In genomic region chr2:53095664-53096063, GRCh38 we compare ENCODE assay signal across 2 cellular contexts.
TF ChIP-seq lines count a peak whose summit lies in the region.

No MANE protein-coding gene starts in this region.

TF ChIP-seq in IMR-90, 13 proteins besides CTCF, POLR2A, EP300 and RAD21:
- TF ChIP-seq NFE2L2 (IDR thresholded peaks at IDR 0.05; ENCODE audit: low read depth, low read length) (no peak), RFX5 (IDR thresholded peaks at IDR 0.05; ENCODE audit: low read depth, low read length) (no peak), MXI1 (IDR thresholded peaks at IDR 0.05; ENCODE audit: borderline replicate concordance, low read depth, low read length) (no peak), SMC3 (IDR thresholded peaks at IDR 0.05; ENCODE audit: low read depth, low read length) (no peak), MAFK (IDR thresholded peaks at IDR 0.05; ENCODE audit: low read depth, low read length) (no peak), ELK1 (IDR thresholded peaks at IDR 0.05; ENCODE audit: borderline replicate concordance, low read depth, low read length) (no peak), BHLHE40 (IDR thresholded peaks at IDR 0.05; ENCODE audit: low read depth, low read length) (no peak), RCOR1 (IDR thresholded peaks at IDR 0.05; ENCODE audit: insufficient replicate concordance, low read length) (no peak), MAZ (IDR thresholded peaks at IDR 0.05; ENCODE audit: borderline replicate concordance, low read depth, low read length) (no peak), CEBPB (IDR thresholded peaks at IDR 0.05; ENCODE audit: low read depth, low read length) (no peak), FOS (IDR thresholded peaks at IDR 0.05; ENCODE audit: low read depth, low read length) (no peak), CHD1 (IDR thresholded peaks at IDR 0.05; ENCODE audit: low read depth, low read length) (no peak)
- TF ChIP-seq, protein P1, sequence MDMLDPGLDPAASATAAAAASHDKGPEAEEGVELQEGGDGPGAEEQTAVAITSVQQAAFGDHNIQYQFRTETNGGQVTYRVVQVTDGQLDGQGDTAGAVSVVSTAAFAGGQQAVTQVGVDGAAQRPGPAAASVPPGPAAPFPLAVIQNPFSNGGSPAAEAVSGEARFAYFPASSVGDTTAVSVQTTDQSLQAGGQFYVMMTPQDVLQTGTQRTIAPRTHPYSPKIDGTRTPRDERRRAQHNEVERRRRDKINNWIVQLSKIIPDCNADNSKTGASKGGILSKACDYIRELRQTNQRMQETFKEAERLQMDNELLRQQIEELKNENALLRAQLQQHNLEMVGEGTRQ (IDR thresholded peaks at IDR 0.05; ENCODE audit: low read depth, low read length): no peak

TF ChIP-seq in HepG2, 621 proteins besides CTCF, POLR2A, EP300 and RAD21:
- TF ChIP-seq, protein P2, sequence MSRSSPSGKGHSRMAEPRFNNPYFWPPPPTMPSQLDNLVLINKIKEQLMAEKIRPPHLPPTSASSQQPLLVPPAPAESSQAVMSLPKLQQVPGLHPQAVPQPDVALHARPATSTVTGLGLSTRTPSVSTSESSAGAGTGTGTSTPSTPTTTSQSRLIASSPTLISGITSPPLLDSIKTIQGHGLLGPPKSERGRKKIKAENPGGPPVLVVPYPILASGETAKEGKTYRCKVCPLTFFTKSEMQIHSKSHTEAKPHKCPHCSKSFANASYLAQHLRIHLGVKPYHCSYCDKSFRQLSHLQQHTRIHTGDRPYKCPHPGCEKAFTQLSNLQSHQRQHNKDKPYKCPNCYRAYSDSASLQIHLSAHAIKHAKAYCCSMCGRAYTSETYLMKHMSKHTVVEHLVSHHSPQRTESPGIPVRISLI (CRISPR knock-in tag; IDR thresholded peaks at IDR 0.05; ENCODE audit: borderline replicate concordance): no peak
- peak; percentile 75 for TF ChIP-seq CEBPB (IDR thresholded peaks at IDR 0.05; ENCODE audit: borderline replicate concordance, low read depth, low read length)
- TF ChIP-seq PHF20 (CRISPR knock-in tag; IDR thresholded peaks at IDR 0.05): no peak
- TF ChIP-seq ZNF24 (IDR thresholded peaks at IDR 0.05): peak; percentile 85
- TF ChIP-seq ZNF3 (CRISPR knock-in tag; IDR thresholded peaks at IDR 0.05): peak; percentile 45; the same call in 1 of the 2 replicates
- TF ChIP-seq PAXIP1 (CRISPR knock-in tag; conservative IDR thresholded peaks at IDR 0.05): no peak
- peak; percentile 54; the same call in 1 of the 2 replicates for TF ChIP-seq KAT2B (IDR thresholded peaks at IDR 0.05; ENCODE audit: borderline replicate concordance, low read depth, low read length)
- TF ChIP-seq TGIF2 (CRISPR knock-in tag; IDR thresholded peaks at IDR 0.05): 0 out of 2 replicates have a peak, but pooled peaks have one; percentile 23
- TF ChIP-seq ZNF281 (CRISPR knock-in tag; IDR thresholded peaks at IDR 0.05; ENCODE audit: borderline replicate concordance): no peak
TF ChIP-seq in HepG2: peak in this region for 5.
